In genomic region chr12:81021131-81021530, GRCh38 we compare ENCODE assay signal across 10 cellular contexts. TPM values are rescaled to one million over a fixed set of nuclear protein-coding genes. Genes with fewer than 3 reads are reported as not detected.
"Had no signal": no experiment of that assay in that cellular context is flagged by ENCODE, and none has a peak within 500 bp of the region (broad histone marks: within the 10 kb centered on the region; RNA-seq: fewer than 3 reads in every experiment).

No MANE protein-coding gene starts in this region.

- H3K27ac ChIP-seq: GM23248, HL-60 had no signal

- H3K9me3 ChIP-seq: HAP-1 had no signal

- H3K27ac Mint-ChIP-seq: HFFc6, IgD-negative memory B cell had no signal

- H3K4me3 Mint-ChIP-seq: HFFc6, IgD-negative memory B cell had no signal

- H3K36me3 ChIP-seq: HAP-1 had no signal

- ATAC-seq: HCT116, HepG2 had no signal

- H3K4me3 ChIP-seq: GM23248, HAP-1 had no signal

- H3K27me3 Mint-ChIP-seq: IgD-negative memory B cell had no signal

- H3K36me3 Mint-ChIP-seq: IgD-negative memory B cell had no signal

- DNase-seq: GM23248, GOT3, H7, HFFc6 had no signal

- H3K9me3 Mint-ChIP-seq: HFFc6 had no signal

- H3K4me1 Mint-ChIP-seq: IgD-negative memory B cell had no signal

RNA-seq across cellular contexts. Expression of gene ACSS3, which starts 56.7 kb away (rescaled TPM):
- total RNA-seq: HT1080 had no signal
- polyA plus RNA-seq: IgD-negative memory B cell had no signal
